2 cellular contexts compared by ENCODE assay signal in genomic region chr15:38254065-38254883, GRCh38.
TF ChIP-seq lines count a peak whose summit lies in the region.

No MANE protein-coding gene starts in this region.

TF ChIP-seq in GM23338, 12 proteins besides CTCF, POLR2A, EP300 and RAD21 (continued from another document):
- no peak for TF ChIP-seq ZNF462 (CRISPR knock-in tag; IDR thresholded peaks at IDR 0.05)
- TF ChIP-seq CREB1 (CRISPR knock-in tag; IDR thresholded peaks at IDR 0.05; ENCODE audit: low read depth) = no peak
- no peak for TF ChIP-seq JUNB (IDR thresholded peaks at IDR 0.05; ENCODE audit: unreplicated experiment)
- TF ChIP-seq EZH2 (IDR thresholded peaks at IDR 0.05; ENCODE audit: low read depth, unreplicated experiment) = no peak
- no peak for TF ChIP-seq POLR2AphosphoS5 (IDR thresholded peaks at IDR 0.05; ENCODE audit: low read depth)
- no peak for TF ChIP-seq ETS1 (IDR thresholded peaks at IDR 0.05)
- no peak for TF ChIP-seq NANOG (IDR thresholded peaks at IDR 0.05; ENCODE audit: borderline replicate concordance)
- TF ChIP-seq STAT1 (IDR thresholded peaks at IDR 0.05; ENCODE audit: unreplicated experiment) = no peak
- no peak for TF ChIP-seq EZH2phosphoT487 (IDR thresholded peaks at IDR 0.05; ENCODE audit: unreplicated experiment)
- TF ChIP-seq ZNF331 (CRISPR knock-in tag; IDR thresholded peaks at IDR 0.05; ENCODE audit: low read depth) = no peak

TF ChIP-seq in SK-N-SH treated with all-trans-retinoic acid at 6 μM for 48 hours, 23 proteins besides CTCF, POLR2A, EP300 and RAD21 (continued from another document):
- TF ChIP-seq POU6F1 (CRISPR knock-in tag; IDR thresholded peaks at IDR 0.05; ENCODE audit: borderline replicate concordance, low read depth) = no peak
- TF ChIP-seq ZFP30 (CRISPR knock-in tag; IDR thresholded peaks at IDR 0.05) = no peak
- TF ChIP-seq ISL1 (CRISPR knock-in tag; IDR thresholded peaks at IDR 0.05) = no peak
- no peak for TF ChIP-seq ZC3H10 (CRISPR knock-in tag; IDR thresholded peaks at IDR 0.05)
TF ChIP-seq in SK-N-SH treated with all-trans-retinoic acid at 6 μM for 48 hours: peak in this region for 0.
